ENCODE assay signal across 9 cellular contexts in genomic region chr15:40435331-40436089, GRCh38. TPM values are rescaled to one million over a fixed set of nuclear protein-coding genes. Genes with fewer than 3 reads are reported as not detected.
DNase-seq lines count a peak whose midpoint lies in the region; ATAC-seq, FAIRE-seq and TF ChIP-seq lines count a peak whose summit lies in the region.
"Had no signal": no experiment of that assay in that cellular context is flagged by ENCODE, and none has a peak within 500 bp of the region (broad histone marks: within the 10 kb centered on the region; RNA-seq: fewer than 3 reads in every experiment).

No MANE protein-coding gene starts in this region.

- no peak overlapping the region; the same call in 1 of the 2 replicates for H2BK12ac ChIP-seq in H1 (ENCODE audit: low read depth, low read length)

- H2AFZ ChIP-seq in H1 (ENCODE audit: low read length) (no peak overlapping the region), neural cell (ENCODE audit: low read depth, low read length) (no peak overlapping the region)

- H4K20me1 ChIP-seq in H1 (replicated peaks in 1 of 2; ENCODE audit: control insufficient read depth in 1 of 2, insufficient read depth in 2 of 2, low read length in 2 of 2): peaks cover 0 to 2% of the 10 kb centered on the region in 2 experiments
- H4K20me1 ChIP-seq in neural cell (ENCODE audit: insufficient read depth): no peaks in the 10 kb centered on the region

- CTCF ChIA-PET in A549 (lab: Yijun Ruan, JAX): interaction anchor here (1.1 kb wide), 2 partner anchors 15 to 72 kb away, joined by 3 to 4 read pairs; no protein-coding TSS in a partner anchor
- CTCF ChIA-PET in H1 (lab: Charles Lee; ENCODE audit: partially characterized antibody): interaction anchor here (0.6 to 1.7 kb wide), 11 partner anchors 11 to 155 kb away, joined by 3 to 7 read pairs (median 3); partner anchors contain the start of gene CCDC9B

- H3K4me1 ChIP-seq in A549: peaks cover 20% of the 10 kb centered on the region; the same call in 2 of the 3 replicates
- H3K4me1 ChIP-seq in HUES48 (ENCODE audit: control insufficient read depth, insufficient read depth, low read length): peaks cover 40% of the 10 kb centered on the region
- H3K4me1 ChIP-seq in H1 (replicated peaks in 1 of 4; ENCODE audit: control insufficient read depth in 3 of 4, insufficient read depth in 4 of 4, low read length in 3 of 4): peaks cover 5 to 36% (median 28%) of the 10 kb centered on the region in 4 experiments

- TF ChIP-seq EP300 in A549 (IDR thresholded peaks at IDR 0.05) (no peak), H1 (IDR thresholded peaks at IDR 0.05; ENCODE audit: borderline replicate concordance in 1 of 2, low read depth in 2 of 2, low read length in 2 of 2) (no peak), neural cell (conservative IDR thresholded peaks at IDR 0.05; ENCODE audit: poor library complexity, severe bottlenecking) (no peak)

- H3K4me3 ChIP-seq in A549: peak overlapping the region; percentile 25; the same call in 2 of the 3 replicates
- peak overlapping the region; percentile 87 for H3K4me3 ChIP-seq in HUES48 (ENCODE audit: low read depth, low read length)
- peak overlapping the region; percentile 59 to 97 (median 74) for H3K4me3 ChIP-seq in H1 (ENCODE audit: extremely low read depth in 1 of 4, insufficient read depth in 2 of 4, low read depth in 3 of 4, low read length in 4 of 4)
- peak overlapping the region; percentile 53 for H3K4me3 ChIP-seq in neural cell (ENCODE audit: low read length)

- peak overlapping the region; percentile 69; the same call in 1 of the 2 replicates for H2BK5ac ChIP-seq in H1 (ENCODE audit: low read depth, low read length)

- 0 out of 2 replicates have a peak overlapping the region, but pooled peaks have one; percentile 2 for H2AK5ac ChIP-seq in H1 (ENCODE audit: low read depth, low read length)

- H3K23ac ChIP-seq in H1 (ENCODE audit: insufficient read length): no peak overlapping the region

- 78% methylated on average over 20 of the region's 26 CpGs for WGBS in A549 (ENCODE audit: missing lambda C conversion rate)
- 21% methylated on average over 25 of the region's 26 CpGs; no CpG with 5 or more reads in 1 of the 2 experiments for WGBS in H1 (ENCODE audit: extremely low coverage in 1 of 2, insufficient coverage in 1 of 2, insufficient read length in 1 of 2, insufficient replicate concordance in 2 of 2, low coverage in 1 of 2, low lambda C conversion rate in 2 of 2, missing lambda C conversion rate in 1 of 2), 2 experiments

- no peak overlapping the region; the same call in 1 of the 2 replicates for H4K8ac ChIP-seq in H1 (ENCODE audit: extremely low read depth, insufficient read depth, low read length)

- H3K27ac ChIP-seq in A549 (peak overlapping the region; percentile 23 to 81; a peak in 5 of 6 replicates), HUES48 (ENCODE audit: low read depth, low read length) (no peak overlapping the region), H1 (ENCODE audit: low read depth, low read length) (no peak overlapping the region), neural cell (ENCODE audit: low read length) (no peak overlapping the region)
- H3K27ac ChIP-seq: epithelial cell of prostate had no signal

- H3K36me3 ChIP-seq in HUES48 (ENCODE audit: control insufficient read depth, insufficient read depth, low read length) (no peaks in the 10 kb centered on the region), H1 (ENCODE audit: control insufficient read depth in 2 of 4, insufficient read depth in 4 of 4, low read length in 3 of 4) (no peaks in the 10 kb centered on the region), neural cell (ENCODE audit: insufficient read depth, low read length) (no peaks in the 10 kb centered on the region)

- H3K27me3 ChIP-seq in HUES48 (ENCODE audit: control insufficient read depth, insufficient read depth, low read length) (peaks cover 52% of the 10 kb centered on the region), H1 (replicated peaks in 1 of 4; ENCODE audit: control insufficient read depth in 3 of 4, extremely low read depth in 1 of 4, insufficient read depth in 3 of 4, low read length in 3 of 4) (peaks cover 0 to 31% (median 18%) of the 10 kb centered on the region in 4 experiments; a peak in 5 of 7 replicates), neural cell (ENCODE audit: insufficient read depth, low read depth, low read length) (peaks cover 60% of the 10 kb centered on the region)

- H3K4me2 ChIP-seq in A549: peak overlapping the region; percentile 64
- H3K4me2 ChIP-seq in H1 (ENCODE audit: insufficient read depth in 1 of 2, low read depth in 2 of 2, low read length in 2 of 2): peak overlapping the region; percentile 98 to 100
- H3K4me2 ChIP-seq in neural cell (ENCODE audit: low read length): no peak overlapping the region

- H3K79me1 ChIP-seq in H1 (ENCODE audit: low read depth, low read length): no peaks in the 10 kb centered on the region

- H3K79me2 ChIP-seq in H1 (ENCODE audit: control insufficient read depth in 1 of 2, insufficient read depth in 2 of 2, low read length in 2 of 2): peaks cover 0 to 16% of the 10 kb centered on the region in 2 experiments; a peak in 1 of 4 replicates
- no peaks in the 10 kb centered on the region for H3K79me2 ChIP-seq in neural cell (replicated peaks; ENCODE audit: insufficient read depth, low read length)

- no peaks in the 10 kb centered on the region for H3F3A ChIP-seq in neural cell (ENCODE audit: insufficient read depth, low read length, poor library complexity, severe bottlenecking)

- peak overlapping the region; percentile 19 for H3K4ac ChIP-seq in H1 (replicated peaks; ENCODE audit: insufficient read length, low read depth, low read length)

- TF ChIP-seq POLR2A in A549 (IDR thresholded peaks at IDR 0.05; ENCODE audit: low read length) (no peak), H1 (IDR thresholded peaks at IDR 0.05; ENCODE audit: control extremely low read depth in 1 of 2, low read depth in 2 of 2, low read length in 2 of 2) (no peak), erythroblast (IDR thresholded peaks at IDR 0.05; ENCODE audit: low read length) (no peak)

- H2BK15ac ChIP-seq in H1 (ENCODE audit: low read length): peak overlapping the region; percentile 92; the same call in 1 of the 2 replicates

- POLR2A ChIA-PET in A549 (lab: Yijun Ruan, JAX) (no interaction called here), H1 (lab: Charles Lee; ENCODE audit: partially characterized antibody) (interaction anchor here (0.8 to 3.6 kb wide), 10 partner anchors 10 to 134 kb away, joined by 3 to 23 read pairs (median 3); partner anchors contain the start of genes CHST14, KNSTRN and RPUSD2)

- peak overlapping the region; percentile 58 for H4K91ac ChIP-seq in H1 (replicated peaks; ENCODE audit: insufficient read length, low read length)

- FAIRE-seq in A549 (lab: Jason Lieb, UNC) (no peak), H1 (lab: Jason Lieb, UNC) (no peak)

- H3K56ac ChIP-seq in H1 (replicated peaks; ENCODE audit: insufficient read length, low read depth, low read length): peak overlapping the region; percentile 10

- DNase-seq in A549 (ENCODE audit: low read depth in 1 of 2, low spot score in 1 of 2) (no peak), H1 (ENCODE audit: low read depth in 1 of 2, low spot score in 2 of 2) (no peak), erythroblast (lab: John Stamatoyannopoulos, UW) (no peak), MV-4-11 (lab: John Stamatoyannopoulos, UW) (no peak), DMS153 treated with DMSO at 0.1 percent for 48 hours (lab: John Stamatoyannopoulos, UW; ENCODE audit: unreplicated experiment) (no peak), NCI-H446 treated with DMSO at 0.1 percent for 48 hours (lab: John Stamatoyannopoulos, UW) (no peak)

- no peak overlapping the region for H2BK120ac ChIP-seq in H1 (replicated peaks; ENCODE audit: low read depth, low read length)

- H3K9ac ChIP-seq in HUES48 (ENCODE audit: low read depth, low read length) (no peak overlapping the region), H1 (replicated peaks in 1 of 4; ENCODE audit: extremely low read depth in 1 of 4, low read depth in 3 of 4, low read length in 3 of 4) (no peak overlapping the region; a peak in 1 of 7 replicates), neural cell (ENCODE audit: low read length) (no peak overlapping the region)

- 0 out of 2 replicates have a peak overlapping the region, but pooled peaks have one; percentile 72 for H2BK20ac ChIP-seq in H1 (ENCODE audit: low read length)

- no peaks in the 10 kb centered on the region for H3K9me2 ChIP-seq in neural cell (ENCODE audit: insufficient read depth, low read length)

- peaks cover 26% of the 10 kb centered on the region for H3K23me2 ChIP-seq in H1 (ENCODE audit: low read depth, low read length)

- H3K18ac ChIP-seq in H1 (ENCODE audit: extremely low read depth, low read length): peak overlapping the region; percentile 99

- H3K14ac ChIP-seq in H1 (ENCODE audit: insufficient read length): no peak overlapping the region

- peak overlapping the region; percentile 51 for H4K5ac ChIP-seq in H1 (ENCODE audit: insufficient read length, low read depth, low read length)

- no peak for ATAC-seq in A549

- TF ChIP-seq RAD21 in A549 (conservative IDR thresholded peaks at IDR 0.05 in 1 of 2, IDR thresholded peaks at IDR 0.05 in 1 of 2): no peak
- no peak for TF ChIP-seq RAD21 in H1 (IDR thresholded peaks at IDR 0.05 in 1 of 2, conservative IDR thresholded peaks at IDR 0.05 in 1 of 2; ENCODE audit: low read depth in 2 of 2, low read length in 2 of 2)
- no peak for TF ChIP-seq RAD21 in neural cell (conservative IDR thresholded peaks at IDR 0.05)

- no peak for TF ChIP-seq CTCF in A549 (IDR thresholded peaks at IDR 0.05)
- TF ChIP-seq CTCF in H1 (IDR thresholded peaks at IDR 0.05; ENCODE audit: control extremely low read depth in 1 of 3, insufficient read depth in 1 of 3, low read depth in 1 of 3, low read length in 3 of 3): no peak
- no peak for TF ChIP-seq CTCF in neural cell (IDR thresholded peaks at IDR 0.05; ENCODE audit: poor library complexity, severe bottlenecking)

- H3K9me3 ChIP-seq in A549 (no peaks in the 10 kb centered on the region), HUES48 (ENCODE audit: control insufficient read depth, insufficient read depth, low read length) (no peaks in the 10 kb centered on the region), H1 (ENCODE audit: insufficient read depth in 2 of 2, low read depth in 1 of 2, low read length in 1 of 2) (no peaks in the 10 kb centered on the region), neural cell (ENCODE audit: low read length) (no peaks in the 10 kb centered on the region)

RNA-seq across cellular contexts. Expression of gene BAHD1, which starts 5.2 kb away (rescaled TPM):
- polyA plus RNA-seq in A549 (2011; rRNA removed) (2.3 and 2.8 TPM in 2 replicates), A549 (2017; fragmentation: RNase III; extraction: RNeasy Plus Mini Kit Qiagen cat#74134 plus additional on column Dnase treatment) (10.1 to 11.1 TPM (median 10.9 TPM) in 3 replicates), H1 (2011; rRNA removed) (15.0 and 23.4 TPM in 2 replicates), neural cell (22.8 and 24.3 TPM in 2 replicates)
- polyA plus RNA-seq in A549 (2012; cell fraction: cytosol; rRNA removed): 3.7 and 4.5 TPM in 2 replicates
- polyA plus RNA-seq in A549 (2012; cell fraction: nucleus; rRNA removed): 10.4 and 10.7 TPM in 2 replicates
- 2.7 and 3.5 TPM in 2 replicates for polyA minus RNA-seq in A549 (2011; rRNA and poly(A)+ RNA removed)
- 38.9 and 40.0 TPM in 2 replicates for total RNA-seq in H1 (2021; fragmentation: NEBNext Ultra II Directional; extraction: Animal tissue kit (Norgen Biotek cat#: 25700))
- polyA plus RNA-seq in H1 (2011; cell fraction: cytosol; rRNA removed): 19.2 TPM
- polyA plus RNA-seq in H1 (2011; cell fraction: nucleus; rRNA removed): 45.1 TPM
- polyA plus RNA-seq in H1 (2012, experiment 1 of 2): 36.7 to 45.3 TPM (median 39.3 TPM) in 4 replicates
- polyA plus RNA-seq in H1 (2012, experiment 2 of 2): 31.9 TPM
- 24.0 TPM for polyA plus RNA-seq in H1 (2013, experiment 1 of 2)
- polyA plus RNA-seq in H1 (2013, experiment 2 of 2): 22.9 TPM
- polyA minus RNA-seq in H1 (2011; rRNA and poly(A)+ RNA removed): 16.4 and 20.1 TPM in 2 replicates
- polyA minus RNA-seq in H1 (2011; cell fraction: cytosol; rRNA and poly(A)+ RNA removed): 21.8 TPM
- 23.6 TPM for polyA minus RNA-seq in H1 (2011; cell fraction: nucleus; rRNA and poly(A)+ RNA removed)
- polyA minus RNA-seq in neural cell: 20.4 and 25.1 TPM in 2 replicates

RNA-seq across cellular contexts. Expression of gene IVD, which starts 29.9 kb away (rescaled TPM):
- 10.2 and 14.8 TPM in 2 replicates for polyA plus RNA-seq in A549 (2011; rRNA removed)
- polyA plus RNA-seq in A549 (2012; cell fraction: cytosol; rRNA removed): 12.3 and 16.3 TPM in 2 replicates
- polyA plus RNA-seq in A549 (2012; cell fraction: nucleus; rRNA removed): 20.3 and 20.5 TPM in 2 replicates
- 12.4 to 13.0 TPM (median 12.6 TPM) in 3 replicates for polyA plus RNA-seq in A549 (2017; fragmentation: RNase III; extraction: RNeasy Plus Mini Kit Qiagen cat#74134 plus additional on column Dnase treatment)
- polyA minus RNA-seq in A549 (2011; rRNA and poly(A)+ RNA removed): 12.5 and 13.2 TPM in 2 replicates
- total RNA-seq in H1 (2021; fragmentation: NEBNext Ultra II Directional; extraction: Animal tissue kit (Norgen Biotek cat#: 25700)): 78.8 and 80.0 TPM in 2 replicates
- polyA plus RNA-seq in H1 (2011; rRNA removed): 55.2 and 63.7 TPM in 2 replicates
- polyA plus RNA-seq in H1 (2011; cell fraction: cytosol; rRNA removed): 74.1 TPM
- polyA plus RNA-seq in H1 (2011; cell fraction: nucleus; rRNA removed): 77.2 TPM
- 51.3 to 57.3 TPM (median 56.8 TPM) in 4 replicates for polyA plus RNA-seq in H1 (2012, experiment 1 of 2)
- polyA plus RNA-seq in H1 (2012, experiment 2 of 2): 38.4 TPM
- 29.4 TPM for polyA plus RNA-seq in H1 (2013, experiment 1 of 2)
- 28.3 TPM for polyA plus RNA-seq in H1 (2013, experiment 2 of 2)
- polyA minus RNA-seq in H1 (2011; rRNA and poly(A)+ RNA removed): 77.8 and 87.4 TPM in 2 replicates
- 47.9 TPM for polyA minus RNA-seq in H1 (2011; cell fraction: cytosol; rRNA and poly(A)+ RNA removed)
- 52.2 TPM for polyA minus RNA-seq in H1 (2011; cell fraction: nucleus; rRNA and poly(A)+ RNA removed)
- polyA plus RNA-seq in neural cell: 28.6 and 36.1 TPM in 2 replicates
- polyA minus RNA-seq in neural cell: 26.3 and 28.4 TPM in 2 replicates

RNA-seq across cellular contexts. Expression of gene CHST14, which starts 35.3 kb away (rescaled TPM):
- 8.6 and 9.8 TPM in 2 replicates for polyA plus RNA-seq in A549 (2011; rRNA removed)
- 9.0 and 11.9 TPM in 2 replicates for polyA plus RNA-seq in A549 (2012; cell fraction: cytosol; rRNA removed)
- 12.5 and 13.2 TPM in 2 replicates for polyA plus RNA-seq in A549 (2012; cell fraction: nucleus; rRNA removed)
- polyA plus RNA-seq in A549 (2017; fragmentation: RNase III; extraction: RNeasy Plus Mini Kit Qiagen cat#74134 plus additional on column Dnase treatment): 8.7 to 11.0 TPM (median 10.8 TPM) in 3 replicates
- polyA minus RNA-seq in A549 (2011; rRNA and poly(A)+ RNA removed): 9.0 and 9.4 TPM in 2 replicates
- total RNA-seq in H1 (2021; fragmentation: NEBNext Ultra II Directional; extraction: Animal tissue kit (Norgen Biotek cat#: 25700)): 17.7 and 20.3 TPM in 2 replicates
- polyA plus RNA-seq in H1 (2011; rRNA removed): 13.4 and 15.2 TPM in 2 replicates
- polyA plus RNA-seq in H1 (2011; cell fraction: cytosol; rRNA removed): 10.0 TPM
- 14.9 TPM for polyA plus RNA-seq in H1 (2011; cell fraction: nucleus; rRNA removed)
- 16.1 to 20.5 TPM (median 18.5 TPM) in 4 replicates for polyA plus RNA-seq in H1 (2012, experiment 1 of 2)
- polyA plus RNA-seq in H1 (2012, experiment 2 of 2): 21.7 TPM
- polyA plus RNA-seq in H1 (2013, experiment 1 of 2): 19.8 TPM
- polyA plus RNA-seq in H1 (2013, experiment 2 of 2): 20.1 TPM
- polyA minus RNA-seq in H1 (2011; rRNA and poly(A)+ RNA removed): 7.0 and 8.4 TPM in 2 replicates
- 13.4 TPM for polyA minus RNA-seq in H1 (2011; cell fraction: cytosol; rRNA and poly(A)+ RNA removed)
- 6.5 TPM for polyA minus RNA-seq in H1 (2011; cell fraction: nucleus; rRNA and poly(A)+ RNA removed)
- polyA plus RNA-seq in neural cell: 0.56 and 0.71 TPM in 2 replicates
- polyA minus RNA-seq in neural cell: 1.2 and 1.4 TPM in 2 replicates

RNA-seq across cellular contexts. Expression of gene KNSTRN, which starts 53.0 kb away (rescaled TPM):
- polyA plus RNA-seq in A549 (2011; rRNA removed) (41.2 and 50.3 TPM in 2 replicates), A549 (2017; fragmentation: RNase III; extraction: RNeasy Plus Mini Kit Qiagen cat#74134 plus additional on column Dnase treatment) (45.0 to 52.6 TPM (median 48.0 TPM) in 3 replicates), H1 (2011; rRNA removed) (18.6 and 25.1 TPM in 2 replicates), neural cell (34.6 and 38.3 TPM in 2 replicates)
- 23.9 and 25.0 TPM in 2 replicates for polyA plus RNA-seq in A549 (2012; cell fraction: cytosol; rRNA removed)
- 12.3 and 14.0 TPM in 2 replicates for polyA plus RNA-seq in A549 (2012; cell fraction: nucleus; rRNA removed)
- 26.1 and 32.3 TPM in 2 replicates for polyA minus RNA-seq in A549 (2011; rRNA and poly(A)+ RNA removed)
- total RNA-seq in H1 (2021; fragmentation: NEBNext Ultra II Directional; extraction: Animal tissue kit (Norgen Biotek cat#: 25700)): 67.4 and 79.4 TPM in 2 replicates
- 37.1 TPM for polyA plus RNA-seq in H1 (2011; cell fraction: cytosol; rRNA removed)
- polyA plus RNA-seq in H1 (2011; cell fraction: nucleus; rRNA removed): 14.9 TPM
- polyA plus RNA-seq in H1 (2012, experiment 1 of 2): 46.3 to 58.7 TPM (median 54.4 TPM) in 4 replicates
- polyA plus RNA-seq in H1 (2012, experiment 2 of 2): 13.2 TPM
- polyA plus RNA-seq in H1 (2013, experiment 1 of 2): 44.8 TPM
- polyA plus RNA-seq in H1 (2013, experiment 2 of 2): 47.3 TPM
- 56.8 and 70.3 TPM in 2 replicates for polyA minus RNA-seq in H1 (2011; rRNA and poly(A)+ RNA removed)
- polyA minus RNA-seq in H1 (2011; cell fraction: cytosol; rRNA and poly(A)+ RNA removed): 26.3 TPM
- polyA minus RNA-seq in H1 (2011; cell fraction: nucleus; rRNA and poly(A)+ RNA removed): 27.9 TPM
- polyA minus RNA-seq in neural cell: 38.2 and 38.8 TPM in 2 replicates

Comparison
In these comparisons a context has a peak if more than half of its experiments do, and no peak if none do; other contexts are left out.
1. H3K27ac ChIP-seq: peak in A549 (2 of 2); none in HUES48 (single experiment), H1 (single experiment) and neural cell (single experiment).
2. H3K4me3 ChIP-seq: peak in every context shown above with its lines; median percentile 87 in HUES48; 74 in H1; 53 in neural cell; 25 in A549.
3. Of the 18 proteins assayed by ChIP-seq in both H1 and A549: peak only in H1: E2F6; only in A549: none; in both: none; in neither: 17.